Comparison of ENCODE assay signal across 1 cellular context in the genomic region with DNA sequence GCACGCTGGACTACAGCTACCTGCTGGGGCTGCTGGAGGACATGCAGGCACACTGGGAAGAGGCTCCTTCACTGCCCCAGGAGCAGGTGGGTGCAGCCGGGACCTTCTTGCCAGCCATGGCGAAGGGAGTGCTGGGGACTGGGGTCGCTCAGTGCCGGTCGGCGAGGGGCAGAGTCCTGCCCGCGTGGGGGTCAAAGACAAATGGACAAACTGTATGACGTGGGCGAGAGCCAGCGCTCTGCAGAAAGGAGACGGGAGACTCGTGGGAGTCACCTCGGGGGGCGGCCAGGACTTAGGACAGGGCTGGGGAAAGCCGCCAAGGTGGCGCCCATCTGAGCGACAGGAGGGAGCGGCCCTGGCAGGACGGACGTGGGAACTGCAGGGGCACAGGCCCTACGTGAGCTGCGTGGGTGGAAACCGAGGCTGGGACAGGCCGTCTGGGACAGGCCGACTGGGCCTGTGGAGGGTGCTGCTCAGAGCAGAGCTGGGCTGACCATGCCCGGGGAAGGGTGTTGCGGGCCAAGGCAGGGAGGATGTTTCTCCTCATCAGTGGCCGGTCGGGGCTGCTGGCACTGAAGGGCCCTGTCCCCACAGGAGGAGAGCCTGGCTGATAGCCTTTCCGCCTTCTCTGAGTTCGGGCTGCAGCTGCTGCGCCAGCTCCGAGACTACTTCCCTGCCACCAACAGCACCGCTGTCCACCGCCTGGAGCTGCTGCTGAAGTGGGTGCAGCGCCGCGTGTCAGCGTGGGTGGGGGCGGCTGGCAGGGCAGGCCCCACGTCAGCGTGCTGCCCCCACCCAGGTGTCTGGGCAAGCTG.
TF ChIP-seq lines count a peak whose summit lies in the region.

No MANE protein-coding gene starts in this region.

TF ChIP-seq in HCT116, 20 proteins besides CTCF, POLR2A, EP300 and RAD21:
- TF ChIP-seq EZH2 (IDR thresholded peaks at IDR 0.05) (no peak), YY1 (IDR thresholded peaks at IDR 0.05; ENCODE audit: extremely low read depth, insufficient replicate concordance, low read depth, low read length) (no peak), SP1 (IDR thresholded peaks at IDR 0.05; ENCODE audit: low read depth) (no peak), CEBPB (IDR thresholded peaks at IDR 0.05; ENCODE audit: low read depth) (no peak), CBX3 (IDR thresholded peaks at IDR 0.05; ENCODE audit: low read depth) (no peak), SRF (IDR thresholded peaks at IDR 0.05; ENCODE audit: low read depth) (no peak), EZH2phosphoT487 (IDR thresholded peaks at IDR 0.05; ENCODE audit: borderline replicate concordance) (no peak), ELF1 (IDR thresholded peaks at IDR 0.05; ENCODE audit: borderline replicate concordance, low read depth) (no peak), ZNF274 (IDR thresholded peaks at IDR 0.05; ENCODE audit: low read depth, low read length) (no peak), JUND (IDR thresholded peaks at IDR 0.05) (no peak), EGR1 (IDR thresholded peaks at IDR 0.05; ENCODE audit: low read depth) (no peak), SIN3A (IDR thresholded peaks at IDR 0.05; ENCODE audit: low read depth) (no peak), POLR2AphosphoS5 (IDR thresholded peaks at IDR 0.05; ENCODE audit: low read depth, low read length) (no peak), FOSL1 (IDR thresholded peaks at IDR 0.05; ENCODE audit: low read depth) (no peak), ZFX (IDR thresholded peaks at IDR 0.05) (no peak), TCF7L2 (IDR thresholded peaks at IDR 0.05; ENCODE audit: borderline replicate concordance, extremely low read depth, insufficient read depth, insufficient read length) (no peak)
- TF ChIP-seq, protein P1, sequence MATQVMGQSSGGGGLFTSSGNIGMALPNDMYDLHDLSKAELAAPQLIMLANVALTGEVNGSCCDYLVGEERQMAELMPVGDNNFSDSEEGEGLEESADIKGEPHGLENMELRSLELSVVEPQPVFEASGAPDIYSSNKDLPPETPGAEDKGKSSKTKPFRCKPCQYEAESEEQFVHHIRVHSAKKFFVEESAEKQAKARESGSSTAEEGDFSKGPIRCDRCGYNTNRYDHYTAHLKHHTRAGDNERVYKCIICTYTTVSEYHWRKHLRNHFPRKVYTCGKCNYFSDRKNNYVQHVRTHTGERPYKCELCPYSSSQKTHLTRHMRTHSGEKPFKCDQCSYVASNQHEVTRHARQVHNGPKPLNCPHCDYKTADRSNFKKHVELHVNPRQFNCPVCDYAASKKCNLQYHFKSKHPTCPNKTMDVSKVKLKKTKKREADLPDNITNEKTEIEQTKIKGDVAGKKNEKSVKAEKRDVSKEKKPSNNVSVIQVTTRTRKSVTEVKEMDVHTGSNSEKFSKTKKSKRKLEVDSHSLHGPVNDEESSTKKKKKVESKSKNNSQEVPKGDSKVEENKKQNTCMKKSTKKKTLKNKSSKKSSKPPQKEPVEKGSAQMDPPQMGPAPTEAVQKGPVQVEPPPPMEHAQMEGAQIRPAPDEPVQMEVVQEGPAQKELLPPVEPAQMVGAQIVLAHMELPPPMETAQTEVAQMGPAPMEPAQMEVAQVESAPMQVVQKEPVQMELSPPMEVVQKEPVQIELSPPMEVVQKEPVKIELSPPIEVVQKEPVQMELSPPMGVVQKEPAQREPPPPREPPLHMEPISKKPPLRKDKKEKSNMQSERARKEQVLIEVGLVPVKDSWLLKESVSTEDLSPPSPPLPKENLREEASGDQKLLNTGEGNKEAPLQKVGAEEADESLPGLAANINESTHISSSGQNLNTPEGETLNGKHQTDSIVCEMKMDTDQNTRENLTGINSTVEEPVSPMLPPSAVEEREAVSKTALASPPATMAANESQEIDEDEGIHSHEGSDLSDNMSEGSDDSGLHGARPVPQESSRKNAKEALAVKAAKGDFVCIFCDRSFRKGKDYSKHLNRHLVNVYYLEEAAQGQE (IDR thresholded peaks at IDR 0.05; ENCODE audit: low read depth), result no peak
- TF ChIP-seq, protein P2, sequence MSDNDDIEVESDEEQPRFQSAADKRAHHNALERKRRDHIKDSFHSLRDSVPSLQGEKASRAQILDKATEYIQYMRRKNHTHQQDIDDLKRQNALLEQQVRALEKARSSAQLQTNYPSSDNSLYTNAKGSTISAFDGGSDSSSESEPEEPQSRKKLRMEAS (IDR thresholded peaks at IDR 0.05), result no peak
- TF ChIP-seq, protein P3, sequence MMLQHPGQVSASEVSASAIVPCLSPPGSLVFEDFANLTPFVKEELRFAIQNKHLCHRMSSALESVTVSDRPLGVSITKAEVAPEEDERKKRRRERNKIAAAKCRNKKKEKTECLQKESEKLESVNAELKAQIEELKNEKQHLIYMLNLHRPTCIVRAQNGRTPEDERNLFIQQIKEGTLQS (IDR thresholded peaks at IDR 0.05), result no peak
- TF ChIP-seq, protein P4, sequence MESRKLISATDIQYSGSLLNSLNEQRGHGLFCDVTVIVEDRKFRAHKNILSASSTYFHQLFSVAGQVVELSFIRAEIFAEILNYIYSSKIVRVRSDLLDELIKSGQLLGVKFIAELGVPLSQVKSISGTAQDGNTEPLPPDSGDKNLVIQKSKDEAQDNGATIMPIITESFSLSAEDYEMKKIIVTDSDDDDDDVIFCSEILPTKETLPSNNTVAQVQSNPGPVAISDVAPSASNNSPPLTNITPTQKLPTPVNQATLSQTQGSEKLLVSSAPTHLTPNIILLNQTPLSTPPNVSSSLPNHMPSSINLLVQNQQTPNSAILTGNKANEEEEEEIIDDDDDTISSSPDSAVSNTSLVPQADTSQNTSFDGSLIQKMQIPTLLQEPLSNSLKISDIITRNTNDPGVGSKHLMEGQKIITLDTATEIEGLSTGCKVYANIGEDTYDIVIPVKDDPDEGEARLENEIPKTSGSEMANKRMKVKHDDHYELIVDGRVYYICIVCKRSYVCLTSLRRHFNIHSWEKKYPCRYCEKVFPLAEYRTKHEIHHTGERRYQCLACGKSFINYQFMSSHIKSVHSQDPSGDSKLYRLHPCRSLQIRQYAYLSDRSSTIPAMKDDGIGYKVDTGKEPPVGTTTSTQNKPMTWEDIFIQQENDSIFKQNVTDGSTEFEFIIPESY (IDR thresholded peaks at IDR 0.05; ENCODE audit: extremely low read depth, insufficient replicate concordance, low read length), result no peak
